In the genomic region with DNA sequence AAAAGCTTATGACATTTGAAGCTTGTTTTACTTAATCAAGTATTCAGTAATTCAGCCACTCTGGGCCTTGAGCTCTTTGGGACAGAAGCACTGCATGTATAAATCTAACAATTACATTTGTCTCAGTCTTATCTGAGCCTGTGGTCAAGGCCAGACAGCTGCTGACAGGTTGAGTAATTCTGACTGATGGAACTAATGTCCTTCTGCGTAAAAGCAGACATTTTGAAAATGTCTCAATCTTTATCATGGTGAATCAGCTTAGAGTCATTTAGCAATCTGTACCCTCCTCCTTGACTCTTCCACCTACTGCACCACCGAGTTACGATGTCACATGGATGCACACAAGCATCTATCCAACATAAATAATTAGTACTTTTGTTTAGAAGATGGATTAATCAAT, we compare ENCODE assay signal across 1 cellular context.
TF ChIP-seq lines count a peak whose summit lies in the region.

No MANE protein-coding gene starts in this region.

TF ChIP-seq in HepG2, 621 proteins besides CTCF, POLR2A, EP300 and RAD21 (continued from another document):
- TF ChIP-seq, protein P1, sequence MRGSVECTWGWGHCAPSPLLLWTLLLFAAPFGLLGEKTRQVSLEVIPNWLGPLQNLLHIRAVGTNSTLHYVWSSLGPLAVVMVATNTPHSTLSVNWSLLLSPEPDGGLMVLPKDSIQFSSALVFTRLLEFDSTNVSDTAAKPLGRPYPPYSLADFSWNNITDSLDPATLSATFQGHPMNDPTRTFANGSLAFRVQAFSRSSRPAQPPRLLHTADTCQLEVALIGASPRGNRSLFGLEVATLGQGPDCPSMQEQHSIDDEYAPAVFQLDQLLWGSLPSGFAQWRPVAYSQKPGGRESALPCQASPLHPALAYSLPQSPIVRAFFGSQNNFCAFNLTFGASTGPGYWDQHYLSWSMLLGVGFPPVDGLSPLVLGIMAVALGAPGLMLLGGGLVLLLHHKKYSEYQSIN (CRISPR knock-in tag; IDR thresholded peaks at IDR 0.05; ENCODE audit: borderline replicate concordance): no peak
- TF ChIP-seq TERF1 (CRISPR knock-in tag; IDR thresholded peaks at IDR 0.05) (no peak), ZNF335 (CRISPR knock-in tag; IDR thresholded peaks at IDR 0.05) (no peak), ADNP (CRISPR knock-in tag; IDR thresholded peaks at IDR 0.05) (no peak), HBP1 (CRISPR knock-in tag; IDR thresholded peaks at IDR 0.05; ENCODE audit: low read depth) (no peak), ELF1 (CRISPR knock-in tag; IDR thresholded peaks at IDR 0.05) (no peak), LBX2 (CRISPR knock-in tag; IDR thresholded peaks at IDR 0.05; ENCODE audit: borderline replicate concordance) (no peak), AKAP8 (CRISPR knock-in tag; IDR thresholded peaks at IDR 0.05) (no peak), ZNF230 (CRISPR knock-in tag; IDR thresholded peaks at IDR 0.05) (no peak), MAFF (IDR thresholded peaks at IDR 0.05; ENCODE audit: low read depth, low read length) (no peak), MXD3 (CRISPR knock-in tag; IDR thresholded peaks at IDR 0.05) (no peak), CHCHD3 (CRISPR knock-in tag; IDR thresholded peaks at IDR 0.05) (no peak), ZNF501 (CRISPR knock-in tag; IDR thresholded peaks at IDR 0.05) (no peak), FOSL2 (CRISPR knock-in tag; IDR thresholded peaks at IDR 0.05) (peak; percentile 77), PTBP1 (IDR thresholded peaks at IDR 0.05; ENCODE audit: low read depth, low read length, poor library complexity, severe bottlenecking) (no peak), ZNF7 (CRISPR knock-in tag; IDR thresholded peaks at IDR 0.05) (no peak), CEBPZ (IDR thresholded peaks at IDR 0.05; ENCODE audit: low read length) (no peak), ZNF253 (CRISPR knock-in tag; IDR thresholded peaks at IDR 0.05; ENCODE audit: borderline replicate concordance) (no peak), ZBTB42 (CRISPR knock-in tag; IDR thresholded peaks at IDR 0.05) (no peak), GABPB1 (CRISPR knock-in tag; IDR thresholded peaks at IDR 0.05) (no peak), CHD2 (IDR thresholded peaks at IDR 0.05; ENCODE audit: low read depth, low read length) (no peak), FOXK1 (CRISPR knock-in tag; IDR thresholded peaks at IDR 0.05; ENCODE audit: borderline replicate concordance, low read depth) (no peak), HMG20A (CRISPR knock-in tag; IDR thresholded peaks at IDR 0.05; ENCODE audit: borderline replicate concordance) (peak; percentile 43; the same call in 1 of the 2 replicates), YY1 (IDR thresholded peaks at IDR 0.05; ENCODE audit: insufficient read depth, insufficient replicate concordance, low read depth, low read length) (peak; percentile 14), PATZ1 (CRISPR knock-in tag; IDR thresholded peaks at IDR 0.05) (no peak), SOX13 (IDR thresholded peaks at IDR 0.05) (no peak), SOX13 (CRISPR knock-in tag; conservative IDR thresholded peaks at IDR 0.05 in 1 of 2, IDR thresholded peaks at IDR 0.05 in 1 of 2) (peak in 1 of 2 experiments; percentile 61; a peak in 2 of 4 replicates), ZNF354B (CRISPR knock-in tag; IDR thresholded peaks at IDR 0.05) (no peak), ELF3 (CRISPR knock-in tag; IDR thresholded peaks at IDR 0.05) (no peak), ZNF674 (CRISPR knock-in tag; IDR thresholded peaks at IDR 0.05; ENCODE audit: low read depth) (no peak), ARID2 (CRISPR knock-in tag; IDR thresholded peaks at IDR 0.05; ENCODE audit: borderline replicate concordance) (no peak), ZNF282 (IDR thresholded peaks at IDR 0.05; ENCODE audit: partially characterized antibody) (no peak)
- TF ChIP-seq, protein P2, sequence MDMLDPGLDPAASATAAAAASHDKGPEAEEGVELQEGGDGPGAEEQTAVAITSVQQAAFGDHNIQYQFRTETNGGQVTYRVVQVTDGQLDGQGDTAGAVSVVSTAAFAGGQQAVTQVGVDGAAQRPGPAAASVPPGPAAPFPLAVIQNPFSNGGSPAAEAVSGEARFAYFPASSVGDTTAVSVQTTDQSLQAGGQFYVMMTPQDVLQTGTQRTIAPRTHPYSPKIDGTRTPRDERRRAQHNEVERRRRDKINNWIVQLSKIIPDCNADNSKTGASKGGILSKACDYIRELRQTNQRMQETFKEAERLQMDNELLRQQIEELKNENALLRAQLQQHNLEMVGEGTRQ (IDR thresholded peaks at IDR 0.05; ENCODE audit: low read depth, low read length): no peak
- TF ChIP-seq, protein P2 (CRISPR knock-in tag; IDR thresholded peaks at IDR 0.05; ENCODE audit: borderline replicate concordance): no peak
- TF ChIP-seq, protein P3, sequence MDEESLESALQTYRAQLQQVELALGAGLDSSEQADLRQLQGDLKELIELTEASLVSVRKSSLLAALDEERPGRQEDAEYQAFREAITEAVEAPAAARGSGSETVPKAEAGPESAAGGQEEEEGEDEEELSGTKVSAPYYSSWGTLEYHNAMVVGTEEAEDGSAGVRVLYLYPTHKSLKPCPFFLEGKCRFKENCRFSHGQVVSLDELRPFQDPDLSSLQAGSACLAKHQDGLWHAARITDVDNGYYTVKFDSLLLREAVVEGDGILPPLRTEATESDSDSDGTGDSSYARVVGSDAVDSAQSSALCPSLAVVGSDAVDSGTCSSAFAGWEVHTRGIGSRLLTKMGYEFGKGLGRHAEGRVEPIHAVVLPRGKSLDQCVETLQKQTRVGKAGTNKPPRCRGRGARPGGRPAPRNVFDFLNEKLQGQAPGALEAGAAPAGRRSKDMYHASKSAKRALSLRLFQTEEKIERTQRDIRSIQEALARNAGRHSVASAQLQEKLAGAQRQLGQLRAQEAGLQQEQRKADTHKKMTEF (CRISPR knock-in tag; IDR thresholded peaks at IDR 0.05): peak; percentile 26; the same call in 1 of the 2 replicates
- TF ChIP-seq, protein P4, sequence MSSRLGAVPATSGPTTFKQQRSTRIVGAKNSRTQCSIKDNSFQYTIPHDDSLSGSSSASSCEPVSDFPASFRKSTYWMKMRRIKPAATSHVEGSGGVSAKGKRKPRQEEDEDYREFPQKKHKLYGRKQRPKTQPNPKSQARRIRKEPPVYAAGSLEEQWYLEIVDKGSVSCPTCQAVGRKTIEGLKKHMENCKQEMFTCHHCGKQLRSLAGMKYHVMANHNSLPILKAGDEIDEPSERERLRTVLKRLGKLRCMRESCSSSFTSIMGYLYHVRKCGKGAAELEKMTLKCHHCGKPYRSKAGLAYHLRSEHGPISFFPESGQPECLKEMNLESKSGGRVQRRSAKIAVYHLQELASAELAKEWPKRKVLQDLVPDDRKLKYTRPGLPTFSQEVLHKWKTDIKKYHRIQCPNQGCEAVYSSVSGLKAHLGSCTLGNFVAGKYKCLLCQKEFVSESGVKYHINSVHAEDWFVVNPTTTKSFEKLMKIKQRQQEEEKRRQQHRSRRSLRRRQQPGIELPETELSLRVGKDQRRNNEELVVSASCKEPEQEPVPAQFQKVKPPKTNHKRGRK (CRISPR knock-in tag; IDR thresholded peaks at IDR 0.05): no peak
- TF ChIP-seq, protein P5, sequence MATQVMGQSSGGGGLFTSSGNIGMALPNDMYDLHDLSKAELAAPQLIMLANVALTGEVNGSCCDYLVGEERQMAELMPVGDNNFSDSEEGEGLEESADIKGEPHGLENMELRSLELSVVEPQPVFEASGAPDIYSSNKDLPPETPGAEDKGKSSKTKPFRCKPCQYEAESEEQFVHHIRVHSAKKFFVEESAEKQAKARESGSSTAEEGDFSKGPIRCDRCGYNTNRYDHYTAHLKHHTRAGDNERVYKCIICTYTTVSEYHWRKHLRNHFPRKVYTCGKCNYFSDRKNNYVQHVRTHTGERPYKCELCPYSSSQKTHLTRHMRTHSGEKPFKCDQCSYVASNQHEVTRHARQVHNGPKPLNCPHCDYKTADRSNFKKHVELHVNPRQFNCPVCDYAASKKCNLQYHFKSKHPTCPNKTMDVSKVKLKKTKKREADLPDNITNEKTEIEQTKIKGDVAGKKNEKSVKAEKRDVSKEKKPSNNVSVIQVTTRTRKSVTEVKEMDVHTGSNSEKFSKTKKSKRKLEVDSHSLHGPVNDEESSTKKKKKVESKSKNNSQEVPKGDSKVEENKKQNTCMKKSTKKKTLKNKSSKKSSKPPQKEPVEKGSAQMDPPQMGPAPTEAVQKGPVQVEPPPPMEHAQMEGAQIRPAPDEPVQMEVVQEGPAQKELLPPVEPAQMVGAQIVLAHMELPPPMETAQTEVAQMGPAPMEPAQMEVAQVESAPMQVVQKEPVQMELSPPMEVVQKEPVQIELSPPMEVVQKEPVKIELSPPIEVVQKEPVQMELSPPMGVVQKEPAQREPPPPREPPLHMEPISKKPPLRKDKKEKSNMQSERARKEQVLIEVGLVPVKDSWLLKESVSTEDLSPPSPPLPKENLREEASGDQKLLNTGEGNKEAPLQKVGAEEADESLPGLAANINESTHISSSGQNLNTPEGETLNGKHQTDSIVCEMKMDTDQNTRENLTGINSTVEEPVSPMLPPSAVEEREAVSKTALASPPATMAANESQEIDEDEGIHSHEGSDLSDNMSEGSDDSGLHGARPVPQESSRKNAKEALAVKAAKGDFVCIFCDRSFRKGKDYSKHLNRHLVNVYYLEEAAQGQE (IDR thresholded peaks at IDR 0.05; ENCODE audit: borderline replicate concordance in 1 of 2, low read depth in 1 of 2, low read length in 2 of 2): no peak
- TF ChIP-seq, protein P6, sequence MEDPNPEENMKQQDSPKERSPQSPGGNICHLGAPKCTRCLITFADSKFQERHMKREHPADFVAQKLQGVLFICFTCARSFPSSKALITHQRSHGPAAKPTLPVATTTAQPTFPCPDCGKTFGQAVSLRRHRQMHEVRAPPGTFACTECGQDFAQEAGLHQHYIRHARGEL (CRISPR knock-in tag; IDR thresholded peaks at IDR 0.05): no peak
